In the genomic region with DNA sequence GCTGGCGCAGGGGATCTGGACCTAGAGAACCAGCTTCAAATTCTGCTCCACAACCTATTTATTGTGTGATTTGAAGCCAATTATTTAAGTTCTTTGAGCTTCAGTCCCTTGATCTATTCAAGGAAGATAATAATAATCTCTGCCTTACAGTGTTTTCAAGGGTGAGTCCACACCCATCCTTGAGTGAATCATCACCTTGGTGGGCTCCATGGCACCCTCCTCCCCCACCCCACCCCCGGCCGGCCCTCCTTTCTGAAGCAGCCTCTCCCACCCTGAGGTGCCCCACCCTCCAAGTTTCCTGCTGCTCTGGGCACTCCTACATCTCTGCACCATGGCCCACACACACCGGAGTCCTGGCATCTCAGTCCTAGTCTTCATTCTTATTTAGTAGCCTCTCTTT, we compare ENCODE assay signal across 29 cellular contexts. TPM values are rescaled to one million over a fixed set of nuclear protein-coding genes. Genes with fewer than 3 reads are reported as not detected.
"Had no signal": no experiment of that assay in that cellular context is flagged by ENCODE, and none has a peak within 500 bp of the region (broad histone marks: within the 10 kb centered on the region; RNA-seq: fewer than 3 reads in every experiment).

No MANE protein-coding gene starts in this region.

- H3K27me3 ChIP-seq: hepatocyte, neural progenitor cell, neutrophil, ovary, sigmoid colon, spleen, stomach, testis, thyroid gland, transverse colon, upper lobe of left lung had no signal

- ATAC-seq: natural killer cell; stimulated activated naive B cell treated with anti-CD40 and anti-IgM and Interleukin-4, amounts not matched to agents 10 μg/mL and 1 μg/mL and 100 μg/mL, for 72 hours; stimulated activated naive CD8-positive, alpha-beta T cell treated with anti-CD3 and anti-CD28 coated beads, Interleukin-15, Interleukin-2, amounts not matched to agents 100 U/mL and 50 U/mL, for 24 hours had no signal

- H3K9me3 Mint-ChIP-seq: mesothelial cell of epicardium; natural killer cell; nephron progenitor cell; neural progenitor cell; stimulated activated naive B cell treated with anti-CD40 and anti-IgM and Interleukin-4, amounts not matched to agents 10 μg/mL and 1 μg/mL and 100 μg/mL, for 72 hours had no signal

- FAIRE-seq: small intestine, urothelium cell line had no signal

- H3K4me1 ChIP-seq: left ventricle myocardium inferior, sigmoid colon, stomach, testis, thyroid gland, transverse colon, upper lobe of left lung had no signal

- H3K27ac ChIP-seq: hepatocyte, left ventricle myocardium inferior, neural progenitor cell, neutrophil, ovary, sigmoid colon, spleen, stomach, testis, thyroid gland, transverse colon, upper lobe of left lung had no signal

- H3K9ac ChIP-seq: neural progenitor cell had no signal

- H3K79me2 ChIP-seq: hepatocyte had no signal

- H3K4me3 ChIP-seq: hepatocyte, left ventricle myocardium inferior, lung, neural progenitor cell, ovary, sigmoid colon, spleen, stomach, testis, thyroid gland, transverse colon, upper lobe of left lung had no signal

- H2AFZ ChIP-seq: hepatocyte, neural progenitor cell had no signal

- H3K9me3 ChIP-seq: left ventricle myocardium inferior, neutrophil, ovary, sigmoid colon, spleen, stomach, testis, thyroid gland, transverse colon, upper lobe of left lung had no signal

- H3K36me3 ChIP-seq: left ventricle myocardium inferior, neural progenitor cell, neutrophil, ovary, sigmoid colon, spleen, stomach, thyroid gland, transverse colon, upper lobe of left lung had no signal

- H3K4me3 Mint-ChIP-seq: mesothelial cell of epicardium; natural killer cell; nephron progenitor cell; neural progenitor cell; stimulated activated naive B cell treated with anti-CD40 and anti-IgM and Interleukin-4, amounts not matched to agents 10 μg/mL and 1 μg/mL and 100 μg/mL, for 72 hours had no signal

- H3K4me1 Mint-ChIP-seq: mesothelial cell of epicardium; naive B cell; nephron progenitor cell; stimulated activated naive B cell treated with anti-CD40 and anti-IgM and Interleukin-4, amounts not matched to agents 10 μg/mL and 1 μg/mL and 100 μg/mL, for 72 hours had no signal

- DNase-seq: islet precursor cell; left ventricle myocardium inferior; mesendoderm; naive B cell; natural killer cell; nephron progenitor cell; occipital lobe; ovary; right cardiac atrium; sigmoid colon; small intestine; spleen; stimulated activated CD4-positive, alpha-beta T cell treated with anti-CD3 and anti-CD28 coated beads, Interleukin-4, amount 100 ng/mL, for 24 hours; stimulated activated naive B cell treated with anti-CD40 and anti-IgM and Interleukin-4, amounts not matched to agents 10 μg/mL and 1 μg/mL and 100 μg/mL, for 72 hours; stimulated activated naive CD8-positive, alpha-beta T cell treated with anti-CD3 and anti-CD28 coated beads, Interleukin-15, Interleukin-2, amounts not matched to agents 100 U/mL and 50 U/mL, for 24 hours; stomach; testis; thyroid gland; transverse colon; upper lobe of left lung had no signal

- H3K36me3 Mint-ChIP-seq: mesothelial cell of epicardium; naive B cell; natural killer cell; neural progenitor cell; stimulated activated naive B cell treated with anti-CD40 and anti-IgM and Interleukin-4, amounts not matched to agents 10 μg/mL and 1 μg/mL and 100 μg/mL, for 72 hours had no signal

- H3K27me3 Mint-ChIP-seq: progenitor cell of endocrine pancreas had no signal

- H3K27ac Mint-ChIP-seq: mesothelial cell of epicardium; naive B cell; natural killer cell; nephron progenitor cell; neural progenitor cell; progenitor cell of endocrine pancreas; stimulated activated naive B cell treated with anti-CD40 and anti-IgM and Interleukin-4, amounts not matched to agents 10 μg/mL and 1 μg/mL and 100 μg/mL, for 72 hours had no signal

- H3K4me2 ChIP-seq: hepatocyte, neural progenitor cell had no signal

RNA-seq across cellular contexts. Expression of gene TCP10L, which starts 38.3 kb away (rescaled TPM):
- total RNA-seq: mononuclear cell, pulmonary artery endothelial cell had no signal
